In the genomic region with DNA sequence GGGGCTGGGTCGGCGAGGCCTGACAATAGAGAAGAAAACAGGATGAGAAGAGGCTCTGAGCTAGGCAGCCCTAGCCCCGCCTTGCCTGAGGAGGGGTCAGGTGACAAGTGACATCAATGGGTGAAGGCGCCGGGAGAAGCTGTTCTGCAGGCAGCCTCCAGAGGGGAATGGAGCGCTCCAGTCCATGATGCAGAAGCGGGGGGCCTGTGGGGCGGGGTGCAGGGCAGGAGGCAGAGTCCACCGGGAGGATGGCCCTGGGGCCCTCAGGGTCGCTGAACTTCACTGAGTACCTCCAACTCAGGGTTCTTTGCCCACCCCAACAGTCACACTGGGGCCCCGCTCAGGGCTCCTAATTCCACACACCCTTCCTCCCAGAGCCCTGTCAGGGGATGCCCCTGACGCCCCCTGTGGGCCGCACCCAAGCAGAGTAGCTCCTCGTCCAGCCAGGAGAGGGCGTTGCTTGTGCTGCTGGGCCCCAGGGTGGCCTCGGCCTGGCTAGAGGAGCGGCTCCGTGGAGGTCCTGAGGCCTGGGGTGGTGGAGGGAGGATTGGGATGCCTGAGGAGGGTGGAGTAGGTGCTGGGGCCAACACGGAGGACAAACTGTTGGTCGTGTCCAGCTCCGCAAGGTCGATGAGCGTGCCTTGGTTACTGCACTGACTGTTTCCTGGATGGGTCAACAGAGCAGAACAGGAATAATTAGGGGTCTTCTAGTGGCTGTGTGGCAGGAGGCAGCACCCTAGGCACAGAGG, we compare ENCODE assay signal across 1 cellular context.
TF ChIP-seq lines count a peak whose summit lies in the region.

No MANE protein-coding gene starts in this region.

TF ChIP-seq in HepG2, 621 proteins besides CTCF, POLR2A, EP300 and RAD21 (continued from another document and continues in another):
- TF ChIP-seq ZNF260 (CRISPR knock-in tag; IDR thresholded peaks at IDR 0.05; ENCODE audit: borderline replicate concordance, low read depth): no peak
- TF ChIP-seq, protein P1, sequence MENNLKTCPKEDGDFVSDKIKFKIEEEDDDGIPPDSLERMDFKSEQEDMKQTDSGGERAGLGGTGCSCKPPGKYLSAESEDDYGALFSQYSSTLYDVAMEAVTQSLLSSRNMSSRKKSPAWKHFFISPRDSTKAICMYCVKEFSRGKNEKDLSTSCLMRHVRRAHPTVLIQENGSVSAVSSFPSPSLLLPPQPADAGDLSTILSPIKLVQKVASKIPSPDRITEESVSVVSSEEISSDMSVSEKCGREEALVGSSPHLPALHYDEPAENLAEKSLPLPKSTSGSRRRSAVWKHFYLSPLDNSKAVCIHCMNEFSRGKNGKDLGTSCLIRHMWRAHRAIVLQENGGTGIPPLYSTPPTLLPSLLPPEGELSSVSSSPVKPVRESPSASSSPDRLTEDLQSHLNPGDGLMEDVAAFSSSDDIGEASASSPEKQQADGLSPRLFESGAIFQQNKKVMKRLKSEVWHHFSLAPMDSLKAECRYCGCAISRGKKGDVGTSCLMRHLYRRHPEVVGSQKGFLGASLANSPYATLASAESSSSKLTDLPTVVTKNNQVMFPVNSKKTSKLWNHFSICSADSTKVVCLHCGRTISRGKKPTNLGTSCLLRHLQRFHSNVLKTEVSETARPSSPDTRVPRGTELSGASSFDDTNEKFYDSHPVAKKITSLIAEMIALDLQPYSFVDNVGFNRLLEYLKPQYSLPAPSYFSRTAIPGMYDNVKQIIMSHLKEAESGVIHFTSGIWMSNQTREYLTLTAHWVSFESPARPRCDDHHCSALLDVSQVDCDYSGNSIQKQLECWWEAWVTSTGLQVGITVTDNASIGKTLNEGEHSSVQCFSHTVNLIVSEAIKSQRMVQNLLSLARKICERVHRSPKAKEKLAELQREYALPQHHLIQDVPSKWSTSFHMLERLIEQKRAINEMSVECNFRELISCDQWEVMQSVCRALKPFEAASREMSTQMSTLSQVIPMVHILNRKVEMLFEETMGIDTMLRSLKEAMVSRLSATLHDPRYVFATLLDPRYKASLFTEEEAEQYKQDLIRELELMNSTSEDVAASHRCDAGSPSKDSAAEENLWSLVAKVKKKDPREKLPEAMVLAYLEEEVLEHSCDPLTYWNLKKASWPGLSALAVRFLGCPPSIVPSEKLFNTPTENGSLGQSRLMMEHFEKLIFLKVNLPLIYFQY (CRISPR knock-in tag; IDR thresholded peaks at IDR 0.05; ENCODE audit: borderline replicate concordance): no peak
- no peak for TF ChIP-seq BORCS8-MEF2B (CRISPR knock-in tag; IDR thresholded peaks at IDR 0.05)
- TF ChIP-seq ZNF83 (CRISPR knock-in tag; IDR thresholded peaks at IDR 0.05; ENCODE audit: borderline replicate concordance): no peak
- TF ChIP-seq SMYD3 (CRISPR knock-in tag; IDR thresholded peaks at IDR 0.05): no peak
- no peak for TF ChIP-seq FOSL2 (CRISPR knock-in tag; IDR thresholded peaks at IDR 0.05)
- TF ChIP-seq SMAD1 (CRISPR knock-in tag; IDR thresholded peaks at IDR 0.05; ENCODE audit: borderline replicate concordance, low read depth): no peak
- TF ChIP-seq HNF4G (IDR thresholded peaks at IDR 0.05; ENCODE audit: borderline replicate concordance, low read depth, low read length): 0 out of 2 replicates have a peak, but pooled peaks have one; percentile 4
- no peak for TF ChIP-seq HNF4G (CRISPR knock-in tag; IDR thresholded peaks at IDR 0.05; ENCODE audit: borderline replicate concordance, low read depth)
- TF ChIP-seq, protein P2, sequence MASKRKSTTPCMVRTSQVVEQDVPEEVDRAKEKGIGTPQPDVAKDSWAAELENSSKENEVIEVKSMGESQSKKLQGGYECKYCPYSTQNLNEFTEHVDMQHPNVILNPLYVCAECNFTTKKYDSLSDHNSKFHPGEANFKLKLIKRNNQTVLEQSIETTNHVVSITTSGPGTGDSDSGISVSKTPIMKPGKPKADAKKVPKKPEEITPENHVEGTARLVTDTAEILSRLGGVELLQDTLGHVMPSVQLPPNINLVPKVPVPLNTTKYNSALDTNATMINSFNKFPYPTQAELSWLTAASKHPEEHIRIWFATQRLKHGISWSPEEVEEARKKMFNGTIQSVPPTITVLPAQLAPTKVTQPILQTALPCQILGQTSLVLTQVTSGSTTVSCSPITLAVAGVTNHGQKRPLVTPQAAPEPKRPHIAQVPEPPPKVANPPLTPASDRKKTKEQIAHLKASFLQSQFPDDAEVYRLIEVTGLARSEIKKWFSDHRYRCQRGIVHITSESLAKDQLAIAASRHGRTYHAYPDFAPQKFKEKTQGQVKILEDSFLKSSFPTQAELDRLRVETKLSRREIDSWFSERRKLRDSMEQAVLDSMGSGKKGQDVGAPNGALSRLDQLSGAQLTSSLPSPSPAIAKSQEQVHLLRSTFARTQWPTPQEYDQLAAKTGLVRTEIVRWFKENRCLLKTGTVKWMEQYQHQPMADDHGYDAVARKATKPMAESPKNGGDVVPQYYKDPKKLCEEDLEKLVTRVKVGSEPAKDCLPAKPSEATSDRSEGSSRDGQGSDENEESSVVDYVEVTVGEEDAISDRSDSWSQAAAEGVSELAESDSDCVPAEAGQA (IDR thresholded peaks at IDR 0.05; ENCODE audit: low read depth): no peak
- TF ChIP-seq, protein P2 (CRISPR knock-in tag; IDR thresholded peaks at IDR 0.05; ENCODE audit: borderline replicate concordance): no peak
- no peak for TF ChIP-seq HDAC6 (IDR thresholded peaks at IDR 0.05; ENCODE audit: low read depth, low read length)
- no peak for TF ChIP-seq SP140L (CRISPR knock-in tag; IDR thresholded peaks at IDR 0.05; ENCODE audit: borderline replicate concordance)
- no peak for TF ChIP-seq ZNF790 (CRISPR knock-in tag; IDR thresholded peaks at IDR 0.05; ENCODE audit: borderline replicate concordance)
- no peak for TF ChIP-seq KLF16 (CRISPR knock-in tag; IDR thresholded peaks at IDR 0.05)
- no peak for TF ChIP-seq KDM6A (CRISPR knock-in tag; IDR thresholded peaks at IDR 0.05; ENCODE audit: low read depth)
- TF ChIP-seq ZNF75D (CRISPR knock-in tag; IDR thresholded peaks at IDR 0.05; ENCODE audit: borderline replicate concordance): no peak
- TF ChIP-seq ZNF792 (CRISPR knock-in tag; IDR thresholded peaks at IDR 0.05): no peak
- TF ChIP-seq, protein P3, sequence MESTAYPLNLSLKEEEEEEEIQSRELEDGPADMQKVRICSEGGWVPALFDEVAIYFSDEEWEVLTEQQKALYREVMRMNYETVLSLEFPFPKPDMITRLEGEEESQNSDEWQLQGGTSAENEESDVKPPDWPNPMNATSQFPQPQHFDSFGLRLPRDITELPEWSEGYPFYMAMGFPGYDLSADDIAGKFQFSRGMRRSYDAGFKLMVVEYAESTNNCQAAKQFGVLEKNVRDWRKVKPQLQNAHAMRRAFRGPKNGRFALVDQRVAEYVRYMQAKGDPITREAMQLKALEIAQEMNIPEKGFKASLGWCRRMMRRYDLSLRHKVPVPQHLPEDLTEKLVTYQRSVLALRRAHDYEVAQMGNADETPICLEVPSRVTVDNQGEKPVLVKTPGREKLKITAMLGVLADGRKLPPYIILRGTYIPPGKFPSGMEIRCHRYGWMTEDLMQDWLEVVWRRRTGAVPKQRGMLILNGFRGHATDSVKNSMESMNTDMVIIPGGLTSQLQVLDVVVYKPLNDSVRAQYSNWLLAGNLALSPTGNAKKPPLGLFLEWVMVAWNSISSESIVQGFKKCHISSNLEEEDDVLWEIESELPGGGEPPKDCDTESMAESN (CRISPR knock-in tag; conservative IDR thresholded peaks at IDR 0.05): 0 out of 2 replicates have a peak, but pooled peaks have one; percentile 26
- no peak for TF ChIP-seq JDP2 (CRISPR knock-in tag; IDR thresholded peaks at IDR 0.05; ENCODE audit: borderline replicate concordance)
- TF ChIP-seq ZNF274 (CRISPR knock-in tag; IDR thresholded peaks at IDR 0.05): peak; percentile 78; the same call in 1 of the 2 replicates
- TF ChIP-seq ZMYM3 (CRISPR knock-in tag; IDR thresholded peaks at IDR 0.05): no peak
- TF ChIP-seq, protein P4, sequence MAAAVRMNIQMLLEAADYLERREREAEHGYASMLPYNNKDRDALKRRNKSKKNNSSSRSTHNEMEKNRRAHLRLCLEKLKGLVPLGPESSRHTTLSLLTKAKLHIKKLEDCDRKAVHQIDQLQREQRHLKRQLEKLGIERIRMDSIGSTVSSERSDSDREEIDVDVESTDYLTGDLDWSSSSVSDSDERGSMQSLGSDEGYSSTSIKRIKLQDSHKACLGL (CRISPR knock-in tag; IDR thresholded peaks at IDR 0.05): 0 out of 2 replicates have a peak, but pooled peaks have one; percentile 56
- TF ChIP-seq LCORL (IDR thresholded peaks at IDR 0.05): no peak
- TF ChIP-seq LCORL (CRISPR knock-in tag; IDR thresholded peaks at IDR 0.05): no peak
- no peak for TF ChIP-seq KAT2B (IDR thresholded peaks at IDR 0.05; ENCODE audit: borderline replicate concordance, low read depth, low read length)
- no peak for TF ChIP-seq ZNF263 (CRISPR knock-in tag; IDR thresholded peaks at IDR 0.05)
- no peak for TF ChIP-seq ZNF552 (CRISPR knock-in tag; IDR thresholded peaks at IDR 0.05; ENCODE audit: borderline replicate concordance)
- no peak for TF ChIP-seq ZNF850 (CRISPR knock-in tag; conservative IDR thresholded peaks at IDR 0.05)
- no peak for TF ChIP-seq KDM1A (CRISPR knock-in tag; IDR thresholded peaks at IDR 0.05)
- TF ChIP-seq, protein P5, sequence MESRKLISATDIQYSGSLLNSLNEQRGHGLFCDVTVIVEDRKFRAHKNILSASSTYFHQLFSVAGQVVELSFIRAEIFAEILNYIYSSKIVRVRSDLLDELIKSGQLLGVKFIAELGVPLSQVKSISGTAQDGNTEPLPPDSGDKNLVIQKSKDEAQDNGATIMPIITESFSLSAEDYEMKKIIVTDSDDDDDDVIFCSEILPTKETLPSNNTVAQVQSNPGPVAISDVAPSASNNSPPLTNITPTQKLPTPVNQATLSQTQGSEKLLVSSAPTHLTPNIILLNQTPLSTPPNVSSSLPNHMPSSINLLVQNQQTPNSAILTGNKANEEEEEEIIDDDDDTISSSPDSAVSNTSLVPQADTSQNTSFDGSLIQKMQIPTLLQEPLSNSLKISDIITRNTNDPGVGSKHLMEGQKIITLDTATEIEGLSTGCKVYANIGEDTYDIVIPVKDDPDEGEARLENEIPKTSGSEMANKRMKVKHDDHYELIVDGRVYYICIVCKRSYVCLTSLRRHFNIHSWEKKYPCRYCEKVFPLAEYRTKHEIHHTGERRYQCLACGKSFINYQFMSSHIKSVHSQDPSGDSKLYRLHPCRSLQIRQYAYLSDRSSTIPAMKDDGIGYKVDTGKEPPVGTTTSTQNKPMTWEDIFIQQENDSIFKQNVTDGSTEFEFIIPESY (CRISPR knock-in tag; IDR thresholded peaks at IDR 0.05): peak; percentile 67; the same call in 1 of the 2 replicates
- TF ChIP-seq ZNF547 (CRISPR knock-in tag; IDR thresholded peaks at IDR 0.05): no peak
- TF ChIP-seq, protein P6, sequence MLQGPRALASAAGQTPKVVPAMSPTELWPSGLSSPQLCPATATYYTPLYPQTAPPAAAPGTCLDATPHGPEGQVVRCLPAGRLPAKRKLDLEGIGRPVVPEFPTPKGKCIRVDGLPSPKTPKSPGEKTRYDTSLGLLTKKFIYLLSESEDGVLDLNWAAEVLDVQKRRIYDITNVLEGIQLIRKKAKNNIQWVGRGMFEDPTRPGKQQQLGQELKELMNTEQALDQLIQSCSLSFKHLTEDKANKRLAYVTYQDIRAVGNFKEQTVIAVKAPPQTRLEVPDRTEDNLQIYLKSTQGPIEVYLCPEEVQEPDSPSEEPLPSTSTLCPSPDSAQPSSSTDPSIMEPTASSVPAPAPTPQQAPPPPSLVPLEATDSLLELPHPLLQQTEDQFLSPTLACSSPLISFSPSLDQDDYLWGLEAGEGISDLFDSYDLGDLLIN (CRISPR knock-in tag; IDR thresholded peaks at IDR 0.05; ENCODE audit: borderline replicate concordance): no peak
- no peak for TF ChIP-seq ELF4 (CRISPR knock-in tag; IDR thresholded peaks at IDR 0.05; ENCODE audit: borderline replicate concordance)
- TF ChIP-seq KAT8 (CRISPR knock-in tag; IDR thresholded peaks at IDR 0.05): no peak
- no peak for TF ChIP-seq SUZ12 (IDR thresholded peaks at IDR 0.05; ENCODE audit: low read depth, low read length)
- no peak for TF ChIP-seq BHLHE40 (IDR thresholded peaks at IDR 0.05; ENCODE audit: low read length)
- TF ChIP-seq, protein P7, sequence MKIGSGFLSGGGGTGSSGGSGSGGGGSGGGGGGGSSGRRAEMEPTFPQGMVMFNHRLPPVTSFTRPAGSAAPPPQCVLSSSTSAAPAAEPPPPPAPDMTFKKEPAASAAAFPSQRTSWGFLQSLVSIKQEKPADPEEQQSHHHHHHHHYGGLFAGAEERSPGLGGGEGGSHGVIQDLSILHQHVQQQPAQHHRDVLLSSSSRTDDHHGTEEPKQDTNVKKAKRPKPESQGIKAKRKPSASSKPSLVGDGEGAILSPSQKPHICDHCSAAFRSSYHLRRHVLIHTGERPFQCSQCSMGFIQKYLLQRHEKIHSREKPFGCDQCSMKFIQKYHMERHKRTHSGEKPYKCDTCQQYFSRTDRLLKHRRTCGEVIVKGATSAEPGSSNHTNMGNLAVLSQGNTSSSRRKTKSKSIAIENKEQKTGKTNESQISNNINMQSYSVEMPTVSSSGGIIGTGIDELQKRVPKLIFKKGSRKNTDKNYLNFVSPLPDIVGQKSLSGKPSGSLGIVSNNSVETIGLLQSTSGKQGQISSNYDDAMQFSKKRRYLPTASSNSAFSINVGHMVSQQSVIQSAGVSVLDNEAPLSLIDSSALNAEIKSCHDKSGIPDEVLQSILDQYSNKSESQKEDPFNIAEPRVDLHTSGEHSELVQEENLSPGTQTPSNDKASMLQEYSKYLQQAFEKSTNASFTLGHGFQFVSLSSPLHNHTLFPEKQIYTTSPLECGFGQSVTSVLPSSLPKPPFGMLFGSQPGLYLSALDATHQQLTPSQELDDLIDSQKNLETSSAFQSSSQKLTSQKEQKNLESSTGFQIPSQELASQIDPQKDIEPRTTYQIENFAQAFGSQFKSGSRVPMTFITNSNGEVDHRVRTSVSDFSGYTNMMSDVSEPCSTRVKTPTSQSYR (CRISPR knock-in tag; IDR thresholded peaks at IDR 0.05; ENCODE audit: borderline replicate concordance): no peak
- peak; percentile 68 for TF ChIP-seq STAG1 (CRISPR knock-in tag; IDR thresholded peaks at IDR 0.05)
- TF ChIP-seq, protein P8, sequence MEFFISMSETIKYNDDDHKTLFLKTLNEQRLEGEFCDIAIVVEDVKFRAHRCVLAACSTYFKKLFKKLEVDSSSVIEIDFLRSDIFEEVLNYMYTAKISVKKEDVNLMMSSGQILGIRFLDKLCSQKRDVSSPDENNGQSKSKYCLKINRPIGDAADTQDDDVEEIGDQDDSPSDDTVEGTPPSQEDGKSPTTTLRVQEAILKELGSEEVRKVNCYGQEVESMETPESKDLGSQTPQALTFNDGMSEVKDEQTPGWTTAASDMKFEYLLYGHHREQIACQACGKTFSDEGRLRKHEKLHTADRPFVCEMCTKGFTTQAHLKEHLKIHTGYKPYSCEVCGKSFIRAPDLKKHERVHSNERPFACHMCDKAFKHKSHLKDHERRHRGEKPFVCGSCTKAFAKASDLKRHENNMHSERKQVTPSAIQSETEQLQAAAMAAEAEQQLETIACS (CRISPR knock-in tag; IDR thresholded peaks at IDR 0.05): no peak
- TF ChIP-seq ZNF33B (CRISPR knock-in tag; IDR thresholded peaks at IDR 0.05): no peak
